Comparison of ENCODE assay signal across 6 cellular contexts in the genomic region with DNA sequence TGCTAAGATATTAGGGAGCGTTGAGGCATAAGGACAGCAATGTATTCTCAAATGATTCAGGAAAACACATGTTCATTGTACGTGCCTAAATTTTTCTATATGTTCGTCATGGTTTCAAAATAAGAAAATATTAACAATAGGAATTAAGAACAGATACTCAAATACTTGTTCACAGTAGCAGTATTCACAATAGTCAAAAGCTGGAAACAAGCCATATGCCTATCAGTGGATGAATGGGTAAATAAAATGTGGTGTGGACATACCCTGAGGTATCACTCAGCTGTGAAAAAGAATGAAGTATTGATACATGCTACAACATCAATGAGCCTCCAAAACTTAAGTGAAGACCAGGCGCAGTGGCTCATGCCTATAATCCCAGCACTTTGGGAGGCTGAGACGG.
"Had no signal": no experiment of that assay in that cellular context is flagged by ENCODE, and none has a peak within 500 bp of the region (broad histone marks: within the 10 kb centered on the region; RNA-seq: fewer than 3 reads in every experiment).

No MANE protein-coding gene starts in this region.

- H3K4me1 Mint-ChIP-seq: IgD-negative memory B cell had no signal

- DNase-seq: IMR-90, KBM-7 had no signal

- H3K4me3 Mint-ChIP-seq: IgD-negative memory B cell had no signal

- ATAC-seq: HepG2, K562 had no signal

- H3K27ac ChIP-seq: HL-60 had no signal

- H3K4me3 ChIP-seq: K562 had no signal
